11 cellular contexts compared by ENCODE assay signal in genomic region chr13:93847162-93847561, GRCh38.
DNase-seq lines count a peak whose midpoint lies in the region; ATAC-seq and TF ChIP-seq lines count a peak whose summit lies in the region.
"Had no signal": no experiment of that assay in that cellular context is flagged by ENCODE, and none has a peak within 500 bp of the region (broad histone marks: within the 10 kb centered on the region; RNA-seq: fewer than 3 reads in every experiment).

No MANE protein-coding gene starts in this region.

- no peaks in the 10 kb centered on the region for H3K36me3 Mint-ChIP-seq in T-helper 17 cell (ENCODE audit: low read depth)
- H3K36me3 Mint-ChIP-seq in Caco-2 (ENCODE audit: insufficient read depth, unreplicated experiment), result no peaks in the 10 kb centered on the region

- H3K9me3 Mint-ChIP-seq in Caco-2 (ENCODE audit: unreplicated experiment), result no peaks in the 10 kb centered on the region

- H3K9me3 ChIP-seq in T-helper 17 cell (ENCODE audit: control insufficient read depth, low read length, poor library complexity, severe bottlenecking) (no peaks in the 10 kb centered on the region), Caco-2 (no peaks in the 10 kb centered on the region)
- H3K9me3 ChIP-seq: vagina had no signal

- intact Hi-C loops in Caco-2 (cut with micrococcal nuclease; ENCODE audit: unreplicated experiment), result no loop called here

- POLR2A ChIA-PET in Caco-2 (lab: Charles Lee), result no interaction called here

- no peak overlapping the region for H3K4me3 ChIP-seq in astrocyte of the cerebellum (ENCODE audit: low read depth, low read length)
- H3K4me3 ChIP-seq in Caco-2 (ENCODE audit: low read depth, low read length), result no peak overlapping the region
- H3K4me3 ChIP-seq: vagina had no signal

- DNase-seq in ELR (ENCODE audit: low read depth) (peak; percentile 79), astrocyte of the cerebellum (ENCODE audit: low read depth) (peak; percentile 41), non-pigmented ciliary epithelial cell (ENCODE audit: low read depth) (peak; percentile 59), T-helper 17 cell (no peak), Caco-2 (no peak)
- DNase-seq in stimulated activated naive CD4-positive, alpha-beta T cell (lab: John Stamatoyannopoulos, UW), result no peak
- DNase-seq: NCI-H2171, SHP77 had no signal

- H3K36me3 ChIP-seq in Caco-2 (ENCODE audit: control insufficient read depth, insufficient read depth, low read length), result no peaks in the 10 kb centered on the region
- H3K36me3 ChIP-seq: vagina had no signal

- no peaks in the 10 kb centered on the region for H3K4me1 ChIP-seq in Caco-2
- H3K4me1 ChIP-seq: vagina had no signal

- BruUV-seq in Caco-2 (replicated peaks; lab: Mats Ljungman, UMichigan), result no TSS peak

- H3K27ac Mint-ChIP-seq in T-helper 17 cell (no peak overlapping the region), Caco-2 (ENCODE audit: unreplicated experiment) (no peak overlapping the region)

- H3K4me1 Mint-ChIP-seq in T-helper 17 cell (no peaks in the 10 kb centered on the region), Caco-2 (ENCODE audit: low read depth, unreplicated experiment) (no peaks in the 10 kb centered on the region)

- H3K27me3 ChIP-seq in Caco-2 (replicated peaks; ENCODE audit: control insufficient read depth, insufficient read depth, low read length), result no peaks in the 10 kb centered on the region
- H3K27me3 ChIP-seq: vagina had no signal

- no peaks in the 10 kb centered on the region for H3K27me3 Mint-ChIP-seq in T-helper 17 cell
- no peaks in the 10 kb centered on the region for H3K27me3 Mint-ChIP-seq in Caco-2 (ENCODE audit: insufficient read depth, unreplicated experiment)

- in situ Hi-C loops in astrocyte of the cerebellum (cut with HindIII; ENCODE audit: low sequenced_read_pairs), result no loop called here

- CTCF ChIA-PET in Caco-2 (lab: Charles Lee), result no interaction called here

- TF ChIP-seq CTCF in astrocyte of the cerebellum (IDR thresholded peaks at IDR 0.05; ENCODE audit: low read depth, low read length, missing control alignments) (no peak), Caco-2 (IDR thresholded peaks at IDR 0.05; ENCODE audit: insufficient read depth in 1 of 2, low read depth in 1 of 2, low read length in 1 of 2, severe bottlenecking in 1 of 2, unreplicated experiment in 1 of 2) (no peak)

- H3K4me3 Mint-ChIP-seq in T-helper 17 cell (no peak overlapping the region), Caco-2 (ENCODE audit: unreplicated experiment) (no peak overlapping the region)

- ATAC-seq in HG03565 (IDR thresholded peaks at IDR 0.05; ENCODE audit: unreplicated experiment), result peak; percentile 60
- ATAC-seq in T-helper 17 cell, result no peak
- ATAC-seq: sciatic nerve had no signal

Comparison
In these comparisons a context has a peak if more than half of its experiments do, and no peak if none do; other contexts are left out.
1. DNase-seq: peak in ELR (single experiment), astrocyte of the cerebellum (single experiment) and non-pigmented ciliary epithelial cell (single experiment); none in stimulated activated naive CD4-positive, alpha-beta T cell (0 of 6), T-helper 17 cell (0 of 3) and Caco-2 (0 of 2).